ENCODE assay signal across 1 cellular context in the genomic region with DNA sequence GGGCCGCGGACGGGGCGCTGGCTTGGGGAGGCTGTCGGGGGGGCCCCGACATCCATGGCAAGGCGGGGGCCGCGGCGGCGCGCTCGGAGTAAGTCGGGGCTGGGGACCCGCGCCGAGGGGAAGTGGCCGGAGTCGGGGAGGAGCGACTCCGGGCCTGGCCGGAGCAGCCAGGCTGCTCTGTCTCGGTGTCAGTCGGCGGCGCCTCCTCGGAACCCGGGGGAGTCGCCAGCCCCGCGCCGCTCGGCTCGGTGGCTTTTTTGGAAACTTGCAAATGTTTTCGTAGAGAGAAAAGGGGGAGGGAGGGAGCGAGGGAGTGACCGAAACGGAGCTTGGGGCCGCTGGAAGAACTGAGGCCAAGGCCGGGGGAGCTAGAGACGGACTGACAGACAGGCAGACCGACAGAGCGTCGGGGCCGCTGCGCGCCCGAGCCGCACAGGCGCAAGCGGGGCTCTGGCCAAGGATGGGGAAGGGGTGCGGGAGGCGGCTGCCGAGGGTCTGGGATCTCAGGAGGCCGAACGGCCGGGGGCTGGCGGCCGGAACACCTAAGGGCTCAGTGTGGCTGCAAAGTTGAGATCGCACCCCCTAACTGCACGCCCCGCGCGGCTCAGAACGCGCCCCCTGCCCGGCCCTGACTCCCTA.
TF ChIP-seq lines count a peak whose summit lies in the region.

No MANE protein-coding gene starts in this region.

TF ChIP-seq in HEK293T, 16 proteins besides CTCF, POLR2A, EP300 and RAD21 (continued from another document):
- TF ChIP-seq, protein P1, sequence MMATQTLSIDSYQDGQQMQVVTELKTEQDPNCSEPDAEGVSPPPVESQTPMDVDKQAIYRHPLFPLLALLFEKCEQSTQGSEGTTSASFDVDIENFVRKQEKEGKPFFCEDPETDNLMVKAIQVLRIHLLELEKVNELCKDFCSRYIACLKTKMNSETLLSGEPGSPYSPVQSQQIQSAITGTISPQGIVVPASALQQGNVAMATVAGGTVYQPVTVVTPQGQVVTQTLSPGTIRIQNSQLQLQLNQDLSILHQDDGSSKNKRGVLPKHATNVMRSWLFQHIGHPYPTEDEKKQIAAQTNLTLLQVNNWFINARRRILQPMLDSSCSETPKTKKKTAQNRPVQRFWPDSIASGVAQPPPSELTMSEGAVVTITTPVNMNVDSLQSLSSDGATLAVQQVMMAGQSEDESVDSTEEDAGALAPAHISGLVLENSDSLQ (IDR thresholded peaks at IDR 0.05), result no peak; the same call in 1 of the 2 replicates
- TF ChIP-seq FOXK2 (IDR thresholded peaks at IDR 0.05) (no peak), ZNF384 (IDR thresholded peaks at IDR 0.05) (no peak), ELF4 (IDR thresholded peaks at IDR 0.05) (no peak), CTBP1 (IDR thresholded peaks at IDR 0.05; ENCODE audit: borderline replicate concordance) (no peak), BHLHE40 (IDR thresholded peaks at IDR 0.05; ENCODE audit: borderline replicate concordance) (no peak), FOXA1 (IDR thresholded peaks at IDR 0.05) (no peak), NFRKB (IDR thresholded peaks at IDR 0.05) (no peak), LEF1 (IDR thresholded peaks at IDR 0.05; ENCODE audit: borderline replicate concordance) (no peak), HDGF (IDR thresholded peaks at IDR 0.05; ENCODE audit: borderline replicate concordance) (no peak), TARDBP (IDR thresholded peaks at IDR 0.05) (no peak), FOXM1 (IDR thresholded peaks at IDR 0.05; ENCODE audit: borderline replicate concordance) (no peak)
TF ChIP-seq in HEK293T: peak in this region for 0.
